ENCODE assay signal across 1 cellular context in the genomic region with DNA sequence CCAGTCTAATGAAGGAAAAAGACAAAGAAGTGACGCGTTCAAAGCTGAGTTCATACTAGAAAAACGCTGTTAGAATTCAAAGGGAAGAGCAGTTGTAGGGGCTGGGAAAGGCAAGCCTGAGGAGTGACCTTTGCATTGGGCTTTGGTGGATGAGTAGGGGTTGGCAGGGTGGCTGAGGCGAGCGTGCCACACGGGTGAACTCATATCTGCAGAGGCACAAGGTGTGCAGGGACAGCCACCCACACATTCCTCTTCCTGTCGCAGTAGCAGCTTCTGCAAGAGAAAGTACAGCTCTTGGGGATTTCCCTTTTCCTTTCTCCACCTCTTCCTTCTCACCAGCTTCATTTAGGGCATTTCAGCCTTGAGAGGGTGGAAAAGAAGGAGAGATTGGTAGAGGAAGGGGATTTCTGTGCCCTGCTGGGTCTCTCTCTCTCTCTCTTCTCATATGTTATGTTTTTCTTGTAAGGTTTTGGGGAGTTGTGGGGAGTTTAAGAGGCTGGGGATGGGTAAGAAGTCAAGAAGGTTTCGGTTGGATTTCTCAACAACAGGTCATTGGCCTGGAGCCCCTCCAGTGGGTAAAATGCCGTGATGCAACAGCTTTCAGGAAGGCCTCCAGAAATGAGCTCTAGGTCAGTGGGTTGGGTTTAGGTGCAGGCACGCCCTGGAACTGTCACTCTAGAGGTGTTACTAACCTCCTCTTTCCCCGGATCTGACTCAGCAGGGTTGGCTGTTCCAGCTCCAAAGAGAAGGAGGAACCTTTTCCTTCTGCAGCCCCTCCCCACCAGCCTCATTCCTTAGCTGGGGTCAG.
A peak's percentile ranks its signal among the peaks of the same experiment; 100 is the strongest.
TF ChIP-seq lines count a peak whose summit lies in the region.

No MANE protein-coding gene starts in this region.

TF ChIP-seq in GM12878, 131 proteins besides CTCF, POLR2A, EP300 and RAD21 (continued from another document):
- TF ChIP-seq, protein P1, sequence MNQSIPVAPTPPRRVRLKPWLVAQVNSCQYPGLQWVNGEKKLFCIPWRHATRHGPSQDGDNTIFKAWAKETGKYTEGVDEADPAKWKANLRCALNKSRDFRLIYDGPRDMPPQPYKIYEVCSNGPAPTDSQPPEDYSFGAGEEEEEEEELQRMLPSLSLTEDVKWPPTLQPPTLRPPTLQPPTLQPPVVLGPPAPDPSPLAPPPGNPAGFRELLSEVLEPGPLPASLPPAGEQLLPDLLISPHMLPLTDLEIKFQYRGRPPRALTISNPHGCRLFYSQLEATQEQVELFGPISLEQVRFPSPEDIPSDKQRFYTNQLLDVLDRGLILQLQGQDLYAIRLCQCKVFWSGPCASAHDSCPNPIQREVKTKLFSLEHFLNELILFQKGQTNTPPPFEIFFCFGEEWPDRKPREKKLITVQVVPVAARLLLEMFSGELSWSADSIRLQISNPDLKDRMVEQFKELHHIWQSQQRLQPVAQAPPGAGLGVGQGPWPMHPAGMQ (IDR thresholded peaks at IDR 0.05; ENCODE audit: borderline replicate concordance) = no peak
- TF ChIP-seq MTA2 (IDR thresholded peaks at IDR 0.05; ENCODE audit: low read depth) (peak; percentile 14; the same call in 1 of the 2 replicates), YY1 (IDR thresholded peaks at IDR 0.05; ENCODE audit: low read depth, low read length) (no peak), SP1 (IDR thresholded peaks at IDR 0.05; ENCODE audit: low read depth, low read length) (peak; percentile 42), HDAC2 (IDR thresholded peaks at IDR 0.05) (no peak), ZNF207 (IDR thresholded peaks at IDR 0.05; ENCODE audit: borderline replicate concordance) (no peak), CHD4 (IDR thresholded peaks at IDR 0.05) (no peak)
- TF ChIP-seq, protein P2, sequence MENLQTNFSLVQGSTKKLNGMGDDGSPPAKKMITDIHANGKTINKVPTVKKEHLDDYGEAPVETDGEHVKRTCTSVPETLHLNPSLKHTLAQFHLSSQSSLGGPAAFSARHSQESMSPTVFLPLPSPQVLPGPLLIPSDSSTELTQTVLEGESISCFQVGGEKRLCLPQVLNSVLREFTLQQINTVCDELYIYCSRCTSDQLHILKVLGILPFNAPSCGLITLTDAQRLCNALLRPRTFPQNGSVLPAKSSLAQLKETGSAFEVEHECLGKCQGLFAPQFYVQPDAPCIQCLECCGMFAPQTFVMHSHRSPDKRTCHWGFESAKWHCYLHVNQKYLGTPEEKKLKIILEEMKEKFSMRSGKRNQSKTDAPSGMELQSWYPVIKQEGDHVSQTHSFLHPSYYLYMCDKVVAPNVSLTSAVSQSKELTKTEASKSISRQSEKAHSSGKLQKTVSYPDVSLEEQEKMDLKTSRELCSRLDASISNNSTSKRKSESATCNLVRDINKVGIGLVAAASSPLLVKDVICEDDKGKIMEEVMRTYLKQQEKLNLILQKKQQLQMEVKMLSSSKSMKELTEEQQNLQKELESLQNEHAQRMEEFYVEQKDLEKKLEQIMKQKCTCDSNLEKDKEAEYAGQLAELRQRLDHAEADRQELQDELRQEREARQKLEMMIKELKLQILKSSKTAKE (IDR thresholded peaks at IDR 0.05; ENCODE audit: low read depth, poor library complexity, severe bottlenecking) = peak; percentile 38
- TF ChIP-seq, protein P3, sequence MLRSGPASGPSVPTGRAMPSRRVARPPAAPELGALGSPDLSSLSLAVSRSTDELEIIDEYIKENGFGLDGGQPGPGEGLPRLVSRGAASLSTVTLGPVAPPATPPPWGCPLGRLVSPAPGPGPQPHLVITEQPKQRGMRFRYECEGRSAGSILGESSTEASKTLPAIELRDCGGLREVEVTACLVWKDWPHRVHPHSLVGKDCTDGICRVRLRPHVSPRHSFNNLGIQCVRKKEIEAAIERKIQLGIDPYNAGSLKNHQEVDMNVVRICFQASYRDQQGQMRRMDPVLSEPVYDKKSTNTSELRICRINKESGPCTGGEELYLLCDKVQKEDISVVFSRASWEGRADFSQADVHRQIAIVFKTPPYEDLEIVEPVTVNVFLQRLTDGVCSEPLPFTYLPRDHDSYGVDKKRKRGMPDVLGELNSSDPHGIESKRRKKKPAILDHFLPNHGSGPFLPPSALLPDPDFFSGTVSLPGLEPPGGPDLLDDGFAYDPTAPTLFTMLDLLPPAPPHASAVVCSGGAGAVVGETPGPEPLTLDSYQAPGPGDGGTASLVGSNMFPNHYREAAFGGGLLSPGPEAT (IDR thresholded peaks at IDR 0.05; ENCODE audit: low read depth) = peak; percentile 83
